1 cellular context compared by ENCODE assay signal in the genomic region with DNA sequence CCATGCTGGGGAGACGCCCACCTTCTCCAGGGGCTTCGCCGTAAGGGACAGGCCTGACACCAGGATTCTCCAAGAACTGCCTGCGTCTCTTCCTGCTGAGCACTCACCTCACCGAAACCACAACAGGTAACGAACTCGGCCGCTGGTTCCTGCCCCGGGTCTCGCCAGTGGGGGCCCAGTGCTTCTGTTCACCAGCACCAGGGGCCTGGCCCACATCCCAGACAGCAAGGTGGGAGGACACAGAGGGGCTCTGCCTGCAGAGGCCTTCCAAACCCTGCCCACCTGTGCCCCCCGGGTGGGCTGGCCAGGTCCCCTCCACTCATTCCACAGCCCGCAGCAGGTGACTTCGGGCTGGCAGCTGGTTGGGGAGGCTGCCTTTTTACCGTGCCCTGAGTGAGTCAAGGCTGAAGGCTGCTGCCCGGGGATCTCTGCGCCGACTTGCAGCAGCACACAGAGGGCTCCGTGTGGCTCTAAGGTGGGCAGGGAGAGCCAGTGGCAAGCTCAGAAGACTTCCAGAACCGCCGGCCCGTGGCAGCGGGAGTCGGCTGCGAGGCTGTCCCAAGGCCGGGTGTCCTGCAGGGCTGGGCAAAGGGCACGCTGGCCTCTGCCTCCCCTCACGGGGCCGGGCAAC.
TF ChIP-seq lines count a peak whose summit lies in the region.

No MANE protein-coding gene starts in this region.

TF ChIP-seq in IMR-90, 13 proteins besides CTCF, POLR2A, EP300 and RAD21:
- no peak for TF ChIP-seq RCOR1 (IDR thresholded peaks at IDR 0.05; ENCODE audit: insufficient replicate concordance, low read length)
